ENCODE assay signal across 1 cellular context in the genomic region with DNA sequence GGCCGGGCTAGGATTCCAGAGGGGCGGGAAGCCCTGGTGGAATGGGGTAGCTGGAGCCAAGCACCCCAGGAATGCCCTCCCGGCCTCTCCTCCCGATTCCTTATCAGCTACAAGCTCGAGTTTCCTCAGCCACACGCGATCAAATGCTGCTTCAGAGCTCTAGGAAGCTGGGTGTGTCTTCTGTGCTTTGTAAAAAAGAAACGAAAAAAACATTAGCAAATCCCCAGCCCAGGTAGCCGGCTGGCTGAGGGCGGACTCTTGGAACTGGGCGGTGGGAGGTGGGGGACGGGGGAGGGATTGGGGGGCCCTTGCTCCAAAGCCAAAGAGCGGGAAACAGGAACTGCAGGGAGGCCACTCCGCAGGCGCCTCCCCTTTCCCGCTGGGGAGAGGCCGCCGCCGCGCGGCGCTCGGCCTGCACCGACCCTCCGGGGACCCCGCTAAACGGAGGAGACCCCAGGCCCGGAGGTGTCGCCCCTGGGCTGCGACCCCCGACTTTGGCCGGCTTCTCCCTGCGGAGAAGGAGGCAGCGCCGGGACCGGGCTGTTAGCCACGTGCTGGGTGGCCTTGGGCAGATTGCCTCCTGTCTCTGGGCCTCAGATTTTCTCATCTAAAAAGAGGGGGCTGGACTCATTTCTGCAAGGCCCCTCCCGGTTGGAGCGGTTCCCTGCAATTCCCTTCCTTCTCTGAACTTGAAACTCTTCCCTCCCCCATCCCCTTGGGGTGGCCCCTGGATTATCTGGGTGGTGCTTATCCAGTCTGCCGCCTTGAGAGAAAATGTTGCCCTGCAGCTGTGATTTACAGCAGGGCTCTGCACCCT.
A peak's percentile ranks its signal among the peaks of the same experiment; 100 is the strongest.
TF ChIP-seq lines count a peak whose summit lies in the region.

No MANE protein-coding gene starts in this region.

TF ChIP-seq in K562, 482 proteins besides CTCF, POLR2A, EP300 and RAD21 (continued from another document and continues in another):
- TF ChIP-seq TEAD4 (IDR thresholded peaks at IDR 0.05; ENCODE audit: low read length) (no peak), TEAD4 (CRISPR knock-in tag; IDR thresholded peaks at IDR 0.05; ENCODE audit: borderline replicate concordance) (no peak), HDAC1 (IDR thresholded peaks at IDR 0.05) (peak in 1 of 2 experiments; percentile 26; a peak in 1 of 4 replicates), ZNF24 (IDR thresholded peaks at IDR 0.05) (no peak), ZNF197 (CRISPR knock-in tag; IDR thresholded peaks at IDR 0.05; ENCODE audit: low read depth) (no peak), KDM5B (IDR thresholded peaks at IDR 0.05; ENCODE audit: insufficient replicate concordance, low read depth, low read length) (no peak), FOSL1 (tag; conservative IDR thresholded peaks at IDR 0.05) (no peak), XRCC5 (IDR thresholded peaks at IDR 0.05; ENCODE audit: low read depth, low read length) (no peak), NR1H2 (CRISPR knock-in tag; IDR thresholded peaks at IDR 0.05) (no peak), ELF4 (CRISPR knock-in tag; IDR thresholded peaks at IDR 0.05) (no peak), ZBTB1 (CRISPR knock-in tag; IDR thresholded peaks at IDR 0.05; ENCODE audit: borderline replicate concordance, low read depth) (0 out of 2 replicates have a peak, but pooled peaks have one; percentile 34), COPS2 (conservative IDR thresholded peaks at IDR 0.05) (no peak), ZNF695 (CRISPR knock-in tag; IDR thresholded peaks at IDR 0.05) (no peak), DIDO1 (tag; IDR thresholded peaks at IDR 0.05; ENCODE audit: low read depth) (no peak), PHF21A (IDR thresholded peaks at IDR 0.05; ENCODE audit: borderline replicate concordance, low read depth) (no peak), ZEB2 (IDR thresholded peaks at IDR 0.05) (no peak), PTTG1 (tag; IDR thresholded peaks at IDR 0.05; ENCODE audit: low read depth) (no peak), PYGO2 (tag; IDR thresholded peaks at IDR 0.05) (no peak), ZNF57 (CRISPR knock-in tag; IDR thresholded peaks at IDR 0.05) (no peak), LEF1 (IDR thresholded peaks at IDR 0.05) (no peak), HMG20A (CRISPR knock-in tag; conservative IDR thresholded peaks at IDR 0.05) (no peak), RAD51 (IDR thresholded peaks at IDR 0.05; ENCODE audit: borderline replicate concordance, low read depth) (no peak), KLF1 (tag; IDR thresholded peaks at IDR 0.05) (no peak), TAF9B (IDR thresholded peaks at IDR 0.05; ENCODE audit: partially characterized antibody) (no peak), SMARCC2 (IDR thresholded peaks at IDR 0.05; ENCODE audit: low read depth) (no peak), TEAD1 (CRISPR knock-in tag; IDR thresholded peaks at IDR 0.05) (no peak), SMAD1 (IDR thresholded peaks at IDR 0.05; ENCODE audit: low read depth, low read length, partially characterized antibody) (no peak), RBM39 (optimal IDR thresholded peaks at IDR 0.05; ENCODE audit: low read depth, low read length) (peak; percentile 49), ZNF140 (CRISPR knock-in tag; IDR thresholded peaks at IDR 0.05) (no peak), BRD9 (IDR thresholded peaks at IDR 0.05; ENCODE audit: low read depth, partially characterized antibody) (peak; percentile 67), U2AF1 (optimal IDR thresholded peaks at IDR 0.05; ENCODE audit: low read depth, low read length) (no peak), DMBX1 (CRISPR knock-in tag; IDR thresholded peaks at IDR 0.05; ENCODE audit: borderline replicate concordance) (peak; percentile 18; the same call in 1 of the 2 replicates), JUN (IDR thresholded peaks at IDR 0.05; ENCODE audit: borderline replicate concordance, low read depth, low read length) (no peak), JUN (CRISPR knock-in tag; IDR thresholded peaks at IDR 0.05; ENCODE audit: borderline replicate concordance) (no peak), SRSF3 (IDR thresholded peaks at IDR 0.05; ENCODE audit: insufficient read depth, low read length) (no peak), ZSCAN32 (CRISPR knock-in tag; IDR thresholded peaks at IDR 0.05) (no peak), ZNF766 (CRISPR knock-in tag; conservative IDR thresholded peaks at IDR 0.05) (no peak), GATAD2B (IDR thresholded peaks at IDR 0.05; ENCODE audit: borderline replicate concordance) (no peak), PHB2 (IDR thresholded peaks at IDR 0.05; ENCODE audit: low read depth) (no peak), ZNF445 (CRISPR knock-in tag; IDR thresholded peaks at IDR 0.05; ENCODE audit: low read depth) (no peak), FOXJ2 (tag; IDR thresholded peaks at IDR 0.05) (no peak), HOXB6 (CRISPR knock-in tag; IDR thresholded peaks at IDR 0.05; ENCODE audit: borderline replicate concordance) (no peak), CCAR2 (IDR thresholded peaks at IDR 0.05; ENCODE audit: low read depth, low read length) (no peak), SMAD2 (IDR thresholded peaks at IDR 0.05; ENCODE audit: low read depth, low read length) (no peak), MEF2D (tag; conservative IDR thresholded peaks at IDR 0.05; ENCODE audit: low read depth) (no peak), L3MBTL2 (IDR thresholded peaks at IDR 0.05) (peak; percentile 78), CBX1 (IDR thresholded peaks at IDR 0.05; ENCODE audit: low read depth) (peak; percentile 90), RBM34 (IDR thresholded peaks at IDR 0.05; ENCODE audit: borderline replicate concordance, insufficient read depth, low read length) (no peak)
- TF ChIP-seq, protein P1, sequence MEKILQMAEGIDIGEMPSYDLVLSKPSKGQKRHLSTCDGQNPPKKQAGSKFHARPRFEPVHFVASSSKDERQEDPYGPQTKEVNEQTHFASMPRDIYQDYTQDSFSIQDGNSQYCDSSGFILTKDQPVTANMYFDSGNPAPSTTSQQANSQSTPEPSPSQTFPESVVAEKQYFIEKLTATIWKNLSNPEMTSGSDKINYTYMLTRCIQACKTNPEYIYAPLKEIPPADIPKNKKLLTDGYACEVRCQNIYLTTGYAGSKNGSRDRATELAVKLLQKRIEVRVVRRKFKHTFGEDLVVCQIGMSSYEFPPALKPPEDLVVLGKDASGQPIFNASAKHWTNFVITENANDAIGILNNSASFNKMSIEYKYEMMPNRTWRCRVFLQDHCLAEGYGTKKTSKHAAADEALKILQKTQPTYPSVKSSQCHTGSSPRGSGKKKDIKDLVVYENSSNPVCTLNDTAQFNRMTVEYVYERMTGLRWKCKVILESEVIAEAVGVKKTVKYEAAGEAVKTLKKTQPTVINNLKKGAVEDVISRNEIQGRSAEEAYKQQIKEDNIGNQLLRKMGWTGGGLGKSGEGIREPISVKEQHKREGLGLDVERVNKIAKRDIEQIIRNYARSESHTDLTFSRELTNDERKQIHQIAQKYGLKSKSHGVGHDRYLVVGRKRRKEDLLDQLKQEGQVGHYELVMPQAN (IDR thresholded peaks at IDR 0.05; ENCODE audit: borderline replicate concordance) = no peak
- TF ChIP-seq, protein P2, sequence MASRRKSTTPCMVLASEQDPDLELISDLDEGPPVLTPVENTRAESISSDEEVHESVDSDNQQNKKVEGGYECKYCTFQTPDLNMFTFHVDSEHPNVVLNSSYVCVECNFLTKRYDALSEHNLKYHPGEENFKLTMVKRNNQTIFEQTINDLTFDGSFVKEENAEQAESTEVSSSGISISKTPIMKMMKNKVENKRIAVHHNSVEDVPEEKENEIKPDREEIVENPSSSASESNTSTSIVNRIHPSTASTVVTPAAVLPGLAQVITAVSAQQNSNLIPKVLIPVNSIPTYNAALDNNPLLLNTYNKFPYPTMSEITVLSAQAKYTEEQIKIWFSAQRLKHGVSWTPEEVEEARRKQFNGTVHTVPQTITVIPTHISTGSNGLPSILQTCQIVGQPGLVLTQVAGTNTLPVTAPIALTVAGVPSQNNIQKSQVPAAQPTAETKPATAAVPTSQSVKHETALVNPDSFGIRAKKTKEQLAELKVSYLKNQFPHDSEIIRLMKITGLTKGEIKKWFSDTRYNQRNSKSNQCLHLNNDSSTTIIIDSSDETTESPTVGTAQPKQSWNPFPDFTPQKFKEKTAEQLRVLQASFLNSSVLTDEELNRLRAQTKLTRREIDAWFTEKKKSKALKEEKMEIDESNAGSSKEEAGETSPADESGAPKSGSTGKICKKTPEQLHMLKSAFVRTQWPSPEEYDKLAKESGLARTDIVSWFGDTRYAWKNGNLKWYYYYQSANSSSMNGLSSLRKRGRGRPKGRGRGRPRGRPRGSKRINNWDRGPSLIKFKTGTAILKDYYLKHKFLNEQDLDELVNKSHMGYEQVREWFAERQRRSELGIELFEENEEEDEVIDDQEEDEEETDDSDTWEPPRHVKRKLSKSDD (conservative IDR thresholded peaks at IDR 0.05; ENCODE audit: low read length) = no peak
- TF ChIP-seq, protein P3, sequence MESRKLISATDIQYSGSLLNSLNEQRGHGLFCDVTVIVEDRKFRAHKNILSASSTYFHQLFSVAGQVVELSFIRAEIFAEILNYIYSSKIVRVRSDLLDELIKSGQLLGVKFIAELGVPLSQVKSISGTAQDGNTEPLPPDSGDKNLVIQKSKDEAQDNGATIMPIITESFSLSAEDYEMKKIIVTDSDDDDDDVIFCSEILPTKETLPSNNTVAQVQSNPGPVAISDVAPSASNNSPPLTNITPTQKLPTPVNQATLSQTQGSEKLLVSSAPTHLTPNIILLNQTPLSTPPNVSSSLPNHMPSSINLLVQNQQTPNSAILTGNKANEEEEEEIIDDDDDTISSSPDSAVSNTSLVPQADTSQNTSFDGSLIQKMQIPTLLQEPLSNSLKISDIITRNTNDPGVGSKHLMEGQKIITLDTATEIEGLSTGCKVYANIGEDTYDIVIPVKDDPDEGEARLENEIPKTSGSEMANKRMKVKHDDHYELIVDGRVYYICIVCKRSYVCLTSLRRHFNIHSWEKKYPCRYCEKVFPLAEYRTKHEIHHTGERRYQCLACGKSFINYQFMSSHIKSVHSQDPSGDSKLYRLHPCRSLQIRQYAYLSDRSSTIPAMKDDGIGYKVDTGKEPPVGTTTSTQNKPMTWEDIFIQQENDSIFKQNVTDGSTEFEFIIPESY (CRISPR knock-in tag; IDR thresholded peaks at IDR 0.05) = 0 out of 2 replicates have a peak, but pooled peaks have one; percentile 19
- TF ChIP-seq, protein P4, sequence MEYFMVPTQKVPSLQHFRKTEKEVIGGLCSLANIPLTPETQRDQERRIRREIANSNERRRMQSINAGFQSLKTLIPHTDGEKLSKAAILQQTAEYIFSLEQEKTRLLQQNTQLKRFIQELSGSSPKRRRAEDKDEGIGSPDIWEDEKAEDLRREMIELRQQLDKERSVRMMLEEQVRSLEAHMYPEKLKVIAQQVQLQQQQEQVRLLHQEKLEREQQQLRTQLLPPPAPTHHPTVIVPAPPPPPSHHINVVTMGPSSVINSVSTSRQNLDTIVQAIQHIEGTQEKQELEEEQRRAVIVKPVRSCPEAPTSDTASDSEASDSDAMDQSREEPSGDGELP (CRISPR knock-in tag; IDR thresholded peaks at IDR 0.05; ENCODE audit: borderline replicate concordance) = peak; percentile 36; the same call in 1 of the 2 replicates
- TF ChIP-seq, protein P5, sequence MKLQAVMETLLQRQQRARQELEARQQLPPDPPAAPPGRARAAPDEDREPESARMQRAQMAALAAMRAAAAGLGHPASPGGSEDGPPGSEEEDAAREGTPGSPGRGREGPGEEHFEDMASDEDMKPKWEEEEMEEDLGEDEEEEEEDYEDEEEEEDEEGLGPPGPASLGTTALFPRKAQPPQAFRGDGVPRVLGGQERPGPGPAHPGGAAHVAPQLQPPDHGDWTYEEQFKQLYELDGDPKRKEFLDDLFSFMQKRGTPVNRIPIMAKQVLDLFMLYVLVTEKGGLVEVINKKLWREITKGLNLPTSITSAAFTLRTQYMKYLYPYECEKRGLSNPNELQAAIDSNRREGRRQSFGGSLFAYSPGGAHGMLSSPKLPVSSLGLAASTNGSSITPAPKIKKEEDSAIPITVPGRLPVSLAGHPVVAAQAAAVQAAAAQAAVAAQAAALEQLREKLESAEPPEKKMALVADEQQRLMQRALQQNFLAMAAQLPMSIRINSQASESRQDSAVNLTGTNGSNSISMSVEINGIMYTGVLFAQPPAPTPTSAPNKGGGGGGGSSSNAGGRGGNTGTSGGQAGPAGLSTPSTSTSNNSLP (IDR thresholded peaks at IDR 0.05; ENCODE audit: borderline replicate concordance, low read depth, low read length) = no peak
- TF ChIP-seq, protein P6, sequence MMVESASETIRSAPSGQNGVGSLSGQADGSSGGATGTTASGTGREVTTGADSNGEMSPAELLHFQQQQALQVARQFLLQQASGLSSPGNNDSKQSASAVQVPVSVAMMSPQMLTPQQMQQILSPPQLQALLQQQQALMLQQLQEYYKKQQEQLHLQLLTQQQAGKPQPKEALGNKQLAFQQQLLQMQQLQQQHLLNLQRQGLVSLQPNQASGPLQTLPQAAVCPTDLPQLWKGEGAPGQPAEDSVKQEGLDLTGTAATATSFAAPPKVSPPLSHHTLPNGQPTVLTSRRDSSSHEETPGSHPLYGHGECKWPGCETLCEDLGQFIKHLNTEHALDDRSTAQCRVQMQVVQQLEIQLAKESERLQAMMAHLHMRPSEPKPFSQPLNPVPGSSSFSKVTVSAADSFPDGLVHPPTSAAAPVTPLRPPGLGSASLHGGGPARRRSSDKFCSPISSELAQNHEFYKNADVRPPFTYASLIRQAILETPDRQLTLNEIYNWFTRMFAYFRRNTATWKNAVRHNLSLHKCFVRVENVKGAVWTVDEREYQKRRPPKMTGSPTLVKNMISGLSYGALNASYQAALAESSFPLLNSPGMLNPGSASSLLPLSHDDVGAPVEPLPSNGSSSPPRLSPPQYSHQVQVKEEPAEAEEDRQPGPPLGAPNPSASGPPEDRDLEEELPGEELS (CRISPR knock-in tag; IDR thresholded peaks at IDR 0.05; ENCODE audit: borderline replicate concordance) = no peak; the same call in 1 of the 2 replicates
- TF ChIP-seq, protein P7, sequence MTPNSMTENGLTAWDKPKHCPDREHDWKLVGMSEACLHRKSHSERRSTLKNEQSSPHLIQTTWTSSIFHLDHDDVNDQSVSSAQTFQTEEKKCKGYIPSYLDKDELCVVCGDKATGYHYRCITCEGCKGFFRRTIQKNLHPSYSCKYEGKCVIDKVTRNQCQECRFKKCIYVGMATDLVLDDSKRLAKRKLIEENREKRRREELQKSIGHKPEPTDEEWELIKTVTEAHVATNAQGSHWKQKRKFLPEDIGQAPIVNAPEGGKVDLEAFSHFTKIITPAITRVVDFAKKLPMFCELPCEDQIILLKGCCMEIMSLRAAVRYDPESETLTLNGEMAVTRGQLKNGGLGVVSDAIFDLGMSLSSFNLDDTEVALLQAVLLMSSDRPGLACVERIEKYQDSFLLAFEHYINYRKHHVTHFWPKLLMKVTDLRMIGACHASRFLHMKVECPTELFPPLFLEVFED (CRISPR knock-in tag; conservative IDR thresholded peaks at IDR 0.05) = no peak
- TF ChIP-seq, protein P8, sequence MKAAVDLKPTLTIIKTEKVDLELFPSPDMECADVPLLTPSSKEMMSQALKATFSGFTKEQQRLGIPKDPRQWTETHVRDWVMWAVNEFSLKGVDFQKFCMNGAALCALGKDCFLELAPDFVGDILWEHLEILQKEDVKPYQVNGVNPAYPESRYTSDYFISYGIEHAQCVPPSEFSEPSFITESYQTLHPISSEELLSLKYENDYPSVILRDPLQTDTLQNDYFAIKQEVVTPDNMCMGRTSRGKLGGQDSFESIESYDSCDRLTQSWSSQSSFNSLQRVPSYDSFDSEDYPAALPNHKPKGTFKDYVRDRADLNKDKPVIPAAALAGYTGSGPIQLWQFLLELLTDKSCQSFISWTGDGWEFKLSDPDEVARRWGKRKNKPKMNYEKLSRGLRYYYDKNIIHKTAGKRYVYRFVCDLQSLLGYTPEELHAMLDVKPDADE (conservative IDR thresholded peaks at IDR 0.05; ENCODE audit: control insufficient read depth, low read depth, low read length) = no peak
